1 cellular context compared by ENCODE assay signal in genomic region chr22:41915035-41915782, GRCh38.
TF ChIP-seq lines count a peak whose summit lies in the region.

SHISA8 (minus strand) TSS chr22:41915074; CDS start chr22:41914667, 407 bp downstream.

TF ChIP-seq in K562, 482 proteins besides CTCF, POLR2A, EP300 and RAD21 (continued from another document):
- TF ChIP-seq UBTF (IDR thresholded peaks at IDR 0.05; ENCODE audit: borderline replicate concordance in 1 of 2, low read depth in 2 of 2, low read length in 2 of 2): peak in 1 of 2 experiments; percentile 66; a peak in 1 of 4 replicates
- no peak for TF ChIP-seq KLF10 (CRISPR knock-in tag; IDR thresholded peaks at IDR 0.05)
- TF ChIP-seq BCOR (IDR thresholded peaks at IDR 0.05): peak; percentile 68
- TF ChIP-seq POLR2G (IDR thresholded peaks at IDR 0.05; ENCODE audit: low read depth, low read length): peak; percentile 28
- no peak for TF ChIP-seq NR0B1 (IDR thresholded peaks at IDR 0.05; ENCODE audit: partially characterized antibody)
- peak; percentile 29 for TF ChIP-seq CHD4 (IDR thresholded peaks at IDR 0.05; ENCODE audit: insufficient read depth, insufficient replicate concordance, low read depth, low read length, poor library complexity, severe bottlenecking)
- no peak for TF ChIP-seq IFI16 (CRISPR knock-in tag; IDR thresholded peaks at IDR 0.05)
- TF ChIP-seq, protein P1, sequence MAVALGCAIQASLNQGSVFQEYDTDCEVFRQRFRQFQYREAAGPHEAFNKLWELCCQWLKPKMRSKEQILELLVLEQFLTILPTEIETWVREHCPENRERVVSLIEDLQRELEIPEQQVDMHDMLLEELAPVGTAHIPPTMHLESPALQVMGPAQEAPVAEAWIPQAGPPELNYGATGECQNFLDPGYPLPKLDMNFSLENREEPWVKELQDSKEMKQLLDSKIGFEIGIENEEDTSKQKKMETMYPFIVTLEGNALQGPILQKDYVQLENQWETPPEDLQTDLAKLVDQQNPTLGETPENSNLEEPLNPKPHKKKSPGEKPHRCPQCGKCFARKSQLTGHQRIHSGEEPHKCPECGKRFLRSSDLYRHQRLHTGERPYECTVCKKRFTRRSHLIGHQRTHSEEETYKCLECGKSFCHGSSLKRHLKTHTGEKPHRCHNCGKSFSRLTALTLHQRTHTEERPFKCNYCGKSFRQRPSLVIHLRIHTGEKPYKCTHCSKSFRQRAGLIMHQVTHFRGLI (CRISPR knock-in tag; IDR thresholded peaks at IDR 0.05): no peak
- no peak for TF ChIP-seq SMARCC2 (IDR thresholded peaks at IDR 0.05; ENCODE audit: low read depth)
- no peak for TF ChIP-seq ZNF75A (CRISPR knock-in tag; IDR thresholded peaks at IDR 0.05)
- no peak for TF ChIP-seq THRAP3 (IDR thresholded peaks at IDR 0.05; ENCODE audit: borderline replicate concordance)
- TF ChIP-seq FOXK1 (CRISPR knock-in tag; IDR thresholded peaks at IDR 0.05; ENCODE audit: borderline replicate concordance): no peak
- no peak for TF ChIP-seq ZNF347 (CRISPR knock-in tag; IDR thresholded peaks at IDR 0.05; ENCODE audit: low read depth)
- TF ChIP-seq ZZZ3 (IDR thresholded peaks at IDR 0.05): no peak
- TF ChIP-seq, protein P2, sequence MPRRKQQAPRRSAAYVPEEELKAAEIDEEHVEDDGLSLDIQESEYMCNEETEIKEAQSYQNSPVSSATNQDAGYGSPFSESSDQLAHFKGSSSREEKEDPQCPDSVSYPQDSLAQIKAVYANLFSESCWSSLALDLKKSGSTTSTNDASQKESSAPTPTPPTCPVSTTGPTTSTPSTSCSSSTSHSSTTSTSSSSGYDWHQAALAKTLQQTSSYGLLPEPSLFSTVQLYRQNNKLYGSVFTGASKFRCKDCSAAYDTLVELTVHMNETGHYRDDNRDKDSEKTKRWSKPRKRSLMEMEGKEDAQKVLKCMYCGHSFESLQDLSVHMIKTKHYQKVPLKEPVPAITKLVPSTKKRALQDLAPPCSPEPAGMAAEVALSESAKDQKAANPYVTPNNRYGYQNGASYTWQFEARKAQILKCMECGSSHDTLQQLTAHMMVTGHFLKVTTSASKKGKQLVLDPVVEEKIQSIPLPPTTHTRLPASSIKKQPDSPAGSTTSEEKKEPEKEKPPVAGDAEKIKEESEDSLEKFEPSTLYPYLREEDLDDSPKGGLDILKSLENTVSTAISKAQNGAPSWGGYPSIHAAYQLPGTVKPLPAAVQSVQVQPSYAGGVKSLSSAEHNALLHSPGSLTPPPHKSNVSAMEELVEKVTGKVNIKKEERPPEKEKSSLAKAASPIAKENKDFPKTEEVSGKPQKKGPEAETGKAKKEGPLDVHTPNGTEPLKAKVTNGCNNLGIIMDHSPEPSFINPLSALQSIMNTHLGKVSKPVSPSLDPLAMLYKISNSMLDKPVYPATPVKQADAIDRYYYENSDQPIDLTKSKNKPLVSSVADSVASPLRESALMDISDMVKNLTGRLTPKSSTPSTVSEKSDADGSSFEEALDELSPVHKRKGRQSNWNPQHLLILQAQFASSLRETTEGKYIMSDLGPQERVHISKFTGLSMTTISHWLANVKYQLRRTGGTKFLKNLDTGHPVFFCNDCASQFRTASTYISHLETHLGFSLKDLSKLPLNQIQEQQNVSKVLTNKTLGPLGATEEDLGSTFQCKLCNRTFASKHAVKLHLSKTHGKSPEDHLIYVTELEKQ (CRISPR knock-in tag; IDR thresholded peaks at IDR 0.05): no peak
- TF ChIP-seq ZNF146 (CRISPR knock-in tag; IDR thresholded peaks at IDR 0.05; ENCODE audit: unreplicated experiment): no peak
- no peak for TF ChIP-seq SFPQ (IDR thresholded peaks at IDR 0.05; ENCODE audit: low read depth, low read length)
- TF ChIP-seq MBD2 (IDR thresholded peaks at IDR 0.05; ENCODE audit: borderline replicate concordance, low read depth): no peak
- no peak for TF ChIP-seq EP400 (IDR thresholded peaks at IDR 0.05)
- TF ChIP-seq, protein P3, sequence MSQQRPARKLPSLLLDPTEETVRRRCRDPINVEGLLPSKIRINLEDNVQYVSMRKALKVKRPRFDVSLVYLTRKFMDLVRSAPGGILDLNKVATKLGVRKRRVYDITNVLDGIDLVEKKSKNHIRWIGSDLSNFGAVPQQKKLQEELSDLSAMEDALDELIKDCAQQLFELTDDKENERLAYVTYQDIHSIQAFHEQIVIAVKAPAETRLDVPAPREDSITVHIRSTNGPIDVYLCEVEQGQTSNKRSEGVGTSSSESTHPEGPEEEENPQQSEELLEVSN (IDR thresholded peaks at IDR 0.05; ENCODE audit: borderline replicate concordance in 1 of 2, extremely low read depth in 1 of 2, insufficient read depth in 1 of 2, insufficient read length in 1 of 2, low read depth in 1 of 2, low read length in 1 of 2, poor library complexity in 1 of 2, severe bottlenecking in 1 of 2): peak in 1 of 2 experiments; percentile 50
- TF ChIP-seq EWSR1 (IDR thresholded peaks at IDR 0.05; ENCODE audit: borderline replicate concordance, low read depth, partially characterized antibody): no peak
- TF ChIP-seq, protein P4, sequence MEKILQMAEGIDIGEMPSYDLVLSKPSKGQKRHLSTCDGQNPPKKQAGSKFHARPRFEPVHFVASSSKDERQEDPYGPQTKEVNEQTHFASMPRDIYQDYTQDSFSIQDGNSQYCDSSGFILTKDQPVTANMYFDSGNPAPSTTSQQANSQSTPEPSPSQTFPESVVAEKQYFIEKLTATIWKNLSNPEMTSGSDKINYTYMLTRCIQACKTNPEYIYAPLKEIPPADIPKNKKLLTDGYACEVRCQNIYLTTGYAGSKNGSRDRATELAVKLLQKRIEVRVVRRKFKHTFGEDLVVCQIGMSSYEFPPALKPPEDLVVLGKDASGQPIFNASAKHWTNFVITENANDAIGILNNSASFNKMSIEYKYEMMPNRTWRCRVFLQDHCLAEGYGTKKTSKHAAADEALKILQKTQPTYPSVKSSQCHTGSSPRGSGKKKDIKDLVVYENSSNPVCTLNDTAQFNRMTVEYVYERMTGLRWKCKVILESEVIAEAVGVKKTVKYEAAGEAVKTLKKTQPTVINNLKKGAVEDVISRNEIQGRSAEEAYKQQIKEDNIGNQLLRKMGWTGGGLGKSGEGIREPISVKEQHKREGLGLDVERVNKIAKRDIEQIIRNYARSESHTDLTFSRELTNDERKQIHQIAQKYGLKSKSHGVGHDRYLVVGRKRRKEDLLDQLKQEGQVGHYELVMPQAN (IDR thresholded peaks at IDR 0.05; ENCODE audit: borderline replicate concordance): no peak
- no peak for TF ChIP-seq DLX4 (CRISPR knock-in tag; IDR thresholded peaks at IDR 0.05)
- no peak for TF ChIP-seq MCM2 (IDR thresholded peaks at IDR 0.05; ENCODE audit: low read depth)
- peak in 1 of 2 experiments; percentile 51; a peak in 1 of 4 replicates for TF ChIP-seq KDM1A (IDR thresholded peaks at IDR 0.05)
- TF ChIP-seq TEAD2 (tag; IDR thresholded peaks at IDR 0.05): no peak
- TF ChIP-seq TARDBP (IDR thresholded peaks at IDR 0.05): no peak
TF ChIP-seq in K562: peak in this region for 9.
